ENCODE assay signal across 21 cellular contexts in genomic region chr11:83659466-83659865, GRCh38.
DNase-seq lines count a peak whose midpoint lies in the region; ATAC-seq, FAIRE-seq and TF ChIP-seq lines count a peak whose summit lies in the region.
"Had no signal": no experiment of that assay in that cellular context is flagged by ENCODE, and none has a peak within 500 bp of the region (broad histone marks: within the 10 kb centered on the region; RNA-seq: fewer than 3 reads in every experiment).

No MANE protein-coding gene starts in this region.

- peaks cover 2% of the 10 kb centered on the region for H3K27me3 Mint-ChIP-seq in activated CD4-positive, alpha-beta T cell treated with anti-CD3 and anti-CD28 coated beads, Interleukin-2, amount 10 ng/mL, durations not matched to agents 24 days and 14 days
- H3K27me3 Mint-ChIP-seq in activated CD4-positive, alpha-beta T cell treated with anti-CD3 and anti-CD28 coated beads for 36 hours = no peaks in the 10 kb centered on the region
- peaks cover 7% of the 10 kb centered on the region for H3K27me3 Mint-ChIP-seq in neural progenitor cell (ENCODE audit: insufficient read depth, low read depth)
- H3K27me3 Mint-ChIP-seq: CD4-positive, alpha-beta memory T cell had no signal

- H3K9me3 Mint-ChIP-seq in activated CD4-positive, alpha-beta T cell treated with anti-CD3 and anti-CD28 coated beads, Interleukin-2, amount 10 ng/mL, durations not matched to agents 24 days and 14 days = no peaks in the 10 kb centered on the region
- H3K9me3 Mint-ChIP-seq in activated CD4-positive, alpha-beta T cell treated with anti-CD3 and anti-CD28 coated beads for 36 hours (ENCODE audit: low read depth) = no peaks in the 10 kb centered on the region
- no peaks in the 10 kb centered on the region for H3K9me3 Mint-ChIP-seq in neural progenitor cell
- H3K9me3 Mint-ChIP-seq: CD4-positive, alpha-beta memory T cell had no signal

- no peak overlapping the region for H3K27ac ChIP-seq in neural progenitor cell
- H3K27ac ChIP-seq: A549, GM23248 had no signal

- POLR2A ChIA-PET in activated CD4-positive, alpha-beta T cell treated with anti-CD3 and anti-CD28 coated beads for 36 hours (lab: Charles Lee) = no interaction called here

- no peaks in the 10 kb centered on the region for H3K36me3 Mint-ChIP-seq in activated CD4-positive, alpha-beta T cell treated with anti-CD3 and anti-CD28 coated beads, Interleukin-2, amount 10 ng/mL, durations not matched to agents 24 days and 14 days (ENCODE audit: low read depth)
- H3K36me3 Mint-ChIP-seq in activated CD4-positive, alpha-beta T cell treated with anti-CD3 and anti-CD28 coated beads for 36 hours (ENCODE audit: low read depth) = no peaks in the 10 kb centered on the region
- no peaks in the 10 kb centered on the region for H3K36me3 Mint-ChIP-seq in neural progenitor cell
- H3K36me3 Mint-ChIP-seq: CD4-positive, alpha-beta memory T cell had no signal

- intact Hi-C loops in activated CD4-positive, alpha-beta T cell treated with anti-CD3 and anti-CD28 coated beads, Interleukin-2, amount 10 ng/mL, durations not matched to agents 24 days and 14 days (cut with micrococcal nuclease) = no loop called here
- intact Hi-C loops in activated CD4-positive, alpha-beta T cell treated with anti-CD3 and anti-CD28 coated beads for 36 hours (cut with DNase I, micrococcal nuclease) = no loop called here

- no peak overlapping the region for H3K9ac ChIP-seq in neural progenitor cell
- H3K9ac ChIP-seq: GM23248 had no signal

- CTCF ChIA-PET in activated CD4-positive, alpha-beta T cell treated with anti-CD3 and anti-CD28 coated beads for 36 hours (lab: Charles Lee) = no interaction called here

- H3K9me3 ChIP-seq in neural progenitor cell (ENCODE audit: low read depth) = no peaks in the 10 kb centered on the region
- H3K9me3 ChIP-seq: A549 had no signal

- H3K27ac Mint-ChIP-seq in activated CD4-positive, alpha-beta T cell treated with anti-CD3 and anti-CD28 coated beads, Interleukin-2, amount 10 ng/mL, durations not matched to agents 24 days and 14 days = no peak overlapping the region
- H3K27ac Mint-ChIP-seq in activated CD4-positive, alpha-beta T cell treated with anti-CD3 and anti-CD28 coated beads for 36 hours = no peak overlapping the region
- no peak overlapping the region for H3K27ac Mint-ChIP-seq in neural progenitor cell
- H3K27ac Mint-ChIP-seq: CD4-positive, alpha-beta memory T cell had no signal

- no peaks in the 10 kb centered on the region for H3K36me3 ChIP-seq in neural progenitor cell

- no peaks in the 10 kb centered on the region for H3K27me3 ChIP-seq in neural progenitor cell

- peaks cover 6% of the 10 kb centered on the region for H3F3A ChIP-seq in neural progenitor cell (ENCODE audit: low read depth)

- no peaks in the 10 kb centered on the region for H3K4me1 Mint-ChIP-seq in activated CD4-positive, alpha-beta T cell treated with anti-CD3 and anti-CD28 coated beads, Interleukin-2, amount 10 ng/mL, durations not matched to agents 24 days and 14 days
- no peaks in the 10 kb centered on the region for H3K4me1 Mint-ChIP-seq in activated CD4-positive, alpha-beta T cell treated with anti-CD3 and anti-CD28 coated beads for 36 hours
- H3K4me1 Mint-ChIP-seq in neural progenitor cell = peaks cover 19% of the 10 kb centered on the region
- H3K4me1 Mint-ChIP-seq: CD4-positive, alpha-beta memory T cell had no signal

- no peak for TF ChIP-seq CTCF in neural progenitor cell (IDR thresholded peaks at IDR 0.05)

- no peak overlapping the region for H3K4me3 ChIP-seq in neural progenitor cell
- H3K4me3 ChIP-seq: A549, GM23248 had no signal

- no peaks in the 10 kb centered on the region for H4K20me1 ChIP-seq in neural progenitor cell (ENCODE audit: low read depth)

- H2AFZ ChIP-seq in neural progenitor cell (replicated peaks) = no peak overlapping the region
- H2AFZ ChIP-seq: GM23248 had no signal

- FAIRE-seq in RCC 7860 (lab: Jason Lieb, UNC) = no peak
- FAIRE-seq: G401.6, H1 had no signal

- H3K4me1 ChIP-seq in neural progenitor cell = peaks cover 3% of the 10 kb centered on the region
- H3K4me1 ChIP-seq: A549 had no signal

- H3K79me2 ChIP-seq in neural progenitor cell (ENCODE audit: low read depth) = no peaks in the 10 kb centered on the region

- no peak overlapping the region for H3K4me2 ChIP-seq in neural progenitor cell
- H3K4me2 ChIP-seq: A549 had no signal

- no peak overlapping the region for H3K4me3 Mint-ChIP-seq in activated CD4-positive, alpha-beta T cell treated with anti-CD3 and anti-CD28 coated beads, Interleukin-2, amount 10 ng/mL, durations not matched to agents 24 days and 14 days
- H3K4me3 Mint-ChIP-seq in activated CD4-positive, alpha-beta T cell treated with anti-CD3 and anti-CD28 coated beads for 36 hours = no peak overlapping the region
- no peak overlapping the region for H3K4me3 Mint-ChIP-seq in neural progenitor cell
- H3K4me3 Mint-ChIP-seq: CD4-positive, alpha-beta memory T cell had no signal

- ATAC-seq in activated CD4-positive, alpha-beta T cell treated with anti-CD3 and anti-CD28 coated beads for 36 hours = no peak
- ATAC-seq in GM21390 (IDR thresholded peaks at IDR 0.05; ENCODE audit: unreplicated experiment) = no peak
- ATAC-seq: A549 had no signal

- DNase-seq in activated CD4-positive, alpha-beta T cell treated with anti-CD3 and anti-CD28 coated beads, Interleukin-2, amount 10 ng/mL, durations not matched to agents 24 days and 14 days = peak; percentile 37
- no peak for DNase-seq in activated CD4-positive, alpha-beta T cell treated with anti-CD3 and anti-CD28 coated beads for 36 hours
- DNase-seq in NCI-H526 treated with DMSO at 0.1 percent for 48 hours (lab: John Stamatoyannopoulos, UW) = peak; percentile 57
- peak; percentile 54 for DNase-seq in NCI-H82 treated with DMSO at 0.1 percent for 48 hours (lab: John Stamatoyannopoulos, UW; ENCODE audit: unreplicated experiment)
- peak; percentile 64 for DNase-seq in neural progenitor cell (ENCODE audit: low spot score)
- no peak for DNase-seq in RCC 7860 (ENCODE audit: low spot score)
- no peak for DNase-seq in occipital lobe (lab: John Stamatoyannopoulos, UW)
- DNase-seq: 8988T; C1 segment of cervical spinal cord; Calu3; CD4-positive, alpha-beta memory T cell; COR-L47; DMS153; DND-41; GM23248; H7; HCEC 1CT had no signal

Comparison
In these comparisons a context has a peak if more than half of its experiments do, and no peak if none do; other contexts are left out.
1. DNase-seq: peak in activated CD4-positive, alpha-beta T cell treated with anti-CD3 and anti-CD28 coated beads, Interleukin-2, amount 10 ng/mL, durations not matched to agents 24 days and 14 days (single experiment), NCI-H526 treated with DMSO at 0.1 percent for 48 hours (single experiment), NCI-H82 treated with DMSO at 0.1 percent for 48 hours (single experiment) and neural progenitor cell (single experiment); none in activated CD4-positive, alpha-beta T cell treated with anti-CD3 and anti-CD28 coated beads for 36 hours (single experiment), RCC 7860 (single experiment) and occipital lobe (single experiment).